ENCODE assay signal across 29 cellular contexts in the genomic region with DNA sequence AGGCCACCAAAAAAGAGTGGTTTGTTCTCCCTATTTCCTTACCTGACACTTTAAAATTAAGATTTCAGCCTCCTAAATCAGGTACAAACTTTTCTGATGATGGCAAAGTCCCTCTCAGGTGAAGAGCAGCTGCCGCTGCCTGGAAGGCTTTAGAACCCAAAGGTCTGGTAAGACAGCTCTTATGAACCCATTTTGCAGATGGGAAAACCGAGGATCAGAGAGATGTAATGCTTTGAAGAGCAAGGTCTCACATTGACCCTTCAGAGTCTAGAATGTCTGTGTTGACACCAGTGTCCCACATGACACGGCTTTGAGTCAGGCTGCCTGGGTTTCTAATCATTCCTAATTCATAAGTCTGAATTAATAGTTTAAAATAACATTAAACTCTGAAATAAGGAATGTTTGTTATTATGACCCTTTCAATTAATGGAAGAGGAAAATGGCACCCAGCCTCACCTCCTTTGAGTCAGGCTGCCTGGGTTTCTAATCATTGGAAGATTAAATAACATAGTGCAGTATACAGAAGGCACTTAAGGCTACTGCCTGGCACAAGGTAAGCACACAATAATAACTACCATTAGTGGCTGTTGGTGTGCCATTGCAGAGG.
"Had no signal": no experiment of that assay in that cellular context is flagged by ENCODE, and none has a peak within 500 bp of the region (broad histone marks: within the 10 kb centered on the region; RNA-seq: fewer than 3 reads in every experiment).

No MANE protein-coding gene starts in this region.

- H3K27me3 ChIP-seq: heart right ventricle, neutrophil, suprapubic skin, transverse colon, upper lobe of right lung, uterus had no signal

- H3K4me3 Mint-ChIP-seq: effector memory CD8-positive, alpha-beta T cell; immature natural killer cell; memory B cell; natural killer cell; stimulated activated naive CD8-positive, alpha-beta T cell treated with anti-CD3 and anti-CD28 coated beads, Interleukin-15, amount 100 ng/mL, for 72 hours had no signal

- H3K4me3 ChIP-seq: heart right ventricle, lung, smooth muscle cell, suprapubic skin, transverse colon, upper lobe of right lung, uterus had no signal

- H3K9me3 Mint-ChIP-seq: effector memory CD8-positive, alpha-beta T cell; immature natural killer cell; memory B cell; natural killer cell; stimulated activated naive CD8-positive, alpha-beta T cell treated with anti-CD3 and anti-CD28 coated beads, Interleukin-15, amount 100 ng/mL, for 72 hours had no signal

- H3K4me2 ChIP-seq: smooth muscle cell had no signal

- H3K9ac ChIP-seq: parathyroid adenoma had no signal

- H3K27ac Mint-ChIP-seq: effector memory CD8-positive, alpha-beta T cell; immature natural killer cell; memory B cell; natural killer cell; progenitor cell of endocrine pancreas; stimulated activated naive CD8-positive, alpha-beta T cell treated with anti-CD3 and anti-CD28 coated beads, Interleukin-15, amount 100 ng/mL, for 72 hours had no signal

- H3K79me2 ChIP-seq: parathyroid adenoma had no signal

- DNase-seq: cortex of kidney; effector memory CD8-positive, alpha-beta T cell; foreskin melanocyte; glutamatergic neuron; heart right ventricle; hypothalamus; immature natural killer cell; islet precursor cell; kidney glomerular epithelial cell; left colon; left ventricle myocardium superior; natural killer cell; stimulated activated CD4-positive, alpha-beta T cell treated with anti-CD3 and anti-CD28 coated beads, Interleukin-12 subunit alpha, Interleukin-12 subunit beta, amount 100 ng/mL, for 4 hours; stimulated activated CD4-positive, alpha-beta T cell treated with anti-CD3 and anti-CD28 coated beads, Interleukin-1b, Interleukin-23, amount 100 ng/mL, for 48 hours; stimulated activated CD4-positive, alpha-beta T cell treated with anti-CD3 and anti-CD28 coated beads, Interleukin-4, amount 100 ng/mL, for 1 hour; stimulated activated CD8-positive, alpha-beta memory T cell treated with anti-CD3 and anti-CD28 coated beads, Interleukin-4, amount 100 ng/mL, for 48 hours; stimulated activated naive CD4-positive, alpha-beta T cell; stimulated activated naive CD8-positive, alpha-beta T cell treated with anti-CD3 and anti-CD28 coated beads, Interleukin-15, amount 100 ng/mL, for 72 hours; transverse colon; upper lobe of right lung; uterus had no signal

- H3K4me1 ChIP-seq: parathyroid adenoma, uterus had no signal

- H3K27ac ChIP-seq: heart right ventricle, neutrophil, parathyroid adenoma, suprapubic skin, transverse colon, upper lobe of right lung, uterus had no signal

- H2AFZ ChIP-seq: parathyroid adenoma had no signal

- H3K36me3 ChIP-seq: heart right ventricle, neutrophil, suprapubic skin, transverse colon, upper lobe of right lung, uterus had no signal

- H3K4me1 Mint-ChIP-seq: memory B cell had no signal

- FAIRE-seq: endometrium had no signal

- H3K36me3 Mint-ChIP-seq: immature natural killer cell, memory B cell, natural killer cell had no signal

- ATAC-seq: effector memory CD8-positive, alpha-beta T cell; left colon; left ventricle myocardium superior; natural killer cell; stimulated activated naive CD8-positive, alpha-beta T cell treated with anti-CD3 and anti-CD28 coated beads, Interleukin-15, amount 100 ng/mL, for 72 hours; upper lobe of right lung had no signal

- H3K9me3 ChIP-seq: heart right ventricle, neutrophil, suprapubic skin, transverse colon, upper lobe of right lung, uterus had no signal

- H3K27me3 Mint-ChIP-seq: effector memory CD8-positive, alpha-beta T cell; progenitor cell of endocrine pancreas; stimulated activated naive CD8-positive, alpha-beta T cell treated with anti-CD3 and anti-CD28 coated beads, Interleukin-15, amount 100 ng/mL, for 72 hours had no signal
